Comparison of ENCODE assay signal across 29 cellular contexts in the genomic region with DNA sequence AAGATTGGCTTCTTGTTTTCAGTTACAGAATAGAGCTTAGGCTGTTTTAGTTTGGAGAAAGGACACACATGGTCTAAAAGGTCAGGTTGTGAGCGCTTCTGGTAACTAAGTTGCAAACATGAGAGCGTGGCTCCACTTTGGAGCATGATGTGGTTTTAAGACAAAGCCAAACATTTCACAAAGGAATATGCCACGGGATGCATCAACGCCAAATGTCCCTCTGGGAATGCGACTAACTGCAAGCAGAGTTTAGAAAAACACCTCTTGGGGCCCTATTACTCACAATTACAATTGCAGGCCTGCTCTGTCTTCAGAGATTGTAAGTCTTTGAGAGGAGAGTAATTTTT. TPM values are rescaled to one million over a fixed set of nuclear protein-coding genes. Genes with fewer than 3 reads are reported as not detected.
A peak's percentile ranks its signal among the peaks of the same experiment; 100 is the strongest.
DNase-seq lines count a peak whose midpoint lies in the region; ATAC-seq and TF ChIP-seq lines count a peak whose summit lies in the region.
"Had no signal": no experiment of that assay in that cellular context is flagged by ENCODE, and none has a peak within 500 bp of the region (broad histone marks: within the 10 kb centered on the region; RNA-seq: fewer than 3 reads in every experiment).

No MANE protein-coding gene starts in this region.

- DNase-seq in GM23338 (ENCODE audit: low spot score), result no peak
- DNase-seq in astrocyte of the cerebellum (ENCODE audit: low read depth), result no peak
- DNase-seq in fibroblast of the aortic adventitia (ENCODE audit: low read depth), result peak; percentile 65
- DNase-seq in skeletal muscle cell (ENCODE audit: low read depth), result peak; percentile 82
- DNase-seq in cerebellar cortex (ENCODE audit: low spot score), result no peak
- no peak for DNase-seq in NCI-H2171 treated with DMSO at 0.1 percent for 48 hours (lab: John Stamatoyannopoulos, UW)
- DNase-seq in activated CD4-positive, alpha-beta memory T cell treated with anti-CD3 and anti-CD28 coated beads, Interleukin-2, amount 10 ng/mL, durations not matched to agents 7 days and 5 days, result no peak
- DNase-seq: activated B cell treated with CpG ODN at 0.5 μM for 24 hours; activated CD4-positive, alpha-beta T cell treated with anti-CD3 and anti-CD28 coated beads, Interleukin-2, amount 50 U/mL, for 1 hour; aorta; COR-L47; GDM1; left colon; NCI-H2029 treated with DMSO at 0.1 percent for 48 hours; NCI-H82; psoas muscle; SJCRH30; stimulated activated CD4-positive, alpha-beta T cell treated with anti-CD3 and anti-CD28 coated beads, Interleukin-1b, Interleukin-23, amount 100 ng/mL, for 48 hours; stomach; transverse colon had no signal

- no peak overlapping the region for H3K27ac ChIP-seq in GM23338 (ENCODE audit: low read depth)
- H3K27ac ChIP-seq: BLaER1 treated with 17β-estradiol and CSF1 and Interleukin-3, amounts not matched to agents 10 nM and 100 nM; hepatocyte; neutrophil; psoas muscle; SJCRH30; stomach; transverse colon had no signal

- H3K4me3 Mint-ChIP-seq in GM23338, result no peak overlapping the region
- no peak overlapping the region for H3K4me3 Mint-ChIP-seq in activated CD4-positive, alpha-beta memory T cell treated with anti-CD3 and anti-CD28 coated beads, Interleukin-2, amount 10 ng/mL, durations not matched to agents 7 days and 5 days
- H3K4me3 Mint-ChIP-seq: activated B cell treated with CpG ODN at 0.5 μM for 24 hours; activated naive CD8-positive, alpha-beta T cell; memory B cell had no signal

- H3K9me2 ChIP-seq in GM23338 (ENCODE audit: insufficient read depth), result 0 out of 2 replicates have a peak, but pooled peaks cover 3% of the 10 kb centered on the region

- no peaks in the 10 kb centered on the region for H4K20me1 ChIP-seq in GM23338 (replicated peaks; ENCODE audit: insufficient read depth)
- H4K20me1 ChIP-seq: BLaER1 treated with 17β-estradiol and CSF1 and Interleukin-3, amounts not matched to agents 10 nM and 100 nM had no signal

- H3K36me3 ChIP-seq in GM23338 (ENCODE audit: insufficient read depth), result no peaks in the 10 kb centered on the region
- H3K36me3 ChIP-seq: BLaER1 treated with 17β-estradiol and CSF1 and Interleukin-3, amounts not matched to agents 10 nM and 100 nM; neutrophil; SJCRH30; stomach had no signal

- H3K4me1 ChIP-seq in GM23338 (ENCODE audit: insufficient read depth), result 0 out of 2 replicates have a peak, but pooled peaks cover 3% of the 10 kb centered on the region
- H3K4me1 ChIP-seq: psoas muscle, SJCRH30, stomach had no signal

- no peaks in the 10 kb centered on the region; the same call in 2 of the 3 replicates for H3K9me3 Mint-ChIP-seq in GM23338
- H3K9me3 Mint-ChIP-seq in activated CD4-positive, alpha-beta memory T cell treated with anti-CD3 and anti-CD28 coated beads, Interleukin-2, amount 10 ng/mL, durations not matched to agents 7 days and 5 days, result no peaks in the 10 kb centered on the region

- CTCF ChIA-PET in activated CD4-positive, alpha-beta memory T cell treated with anti-CD3 and anti-CD28 coated beads, Interleukin-2, amount 10 ng/mL, durations not matched to agents 7 days and 5 days (lab: Charles Lee), result no interaction called here

- no peaks in the 10 kb centered on the region for H3K79me2 ChIP-seq in GM23338 (replicated peaks; ENCODE audit: insufficient read depth)
- H3K79me2 ChIP-seq: hepatocyte had no signal

- no peaks in the 10 kb centered on the region for H3K36me3 Mint-ChIP-seq in GM23338 (ENCODE audit: low read depth)
- peaks cover 10% of the 10 kb centered on the region for H3K36me3 Mint-ChIP-seq in activated CD4-positive, alpha-beta memory T cell treated with anti-CD3 and anti-CD28 coated beads, Interleukin-2, amount 10 ng/mL, durations not matched to agents 7 days and 5 days (ENCODE audit: low read depth)

- H3F3A ChIP-seq in GM23338 (replicated peaks; ENCODE audit: low read depth), result no peaks in the 10 kb centered on the region

- peak overlapping the region; percentile 90 for H2AFZ ChIP-seq in GM23338
- H2AFZ ChIP-seq: hepatocyte had no signal

- H3K4me2 ChIP-seq in GM23338, result no peak overlapping the region
- H3K4me2 ChIP-seq: hepatocyte had no signal

- POLR2A ChIA-PET in activated CD4-positive, alpha-beta memory T cell treated with anti-CD3 and anti-CD28 coated beads, Interleukin-2, amount 10 ng/mL, durations not matched to agents 7 days and 5 days (lab: Charles Lee), result no interaction called here

- in situ Hi-C loops in astrocyte of the cerebellum (cut with HindIII; ENCODE audit: low sequenced_read_pairs), result no loop called here

- no peak overlapping the region for H3K4me3 ChIP-seq in GM23338
- no peak overlapping the region for H3K4me3 ChIP-seq in astrocyte of the cerebellum (ENCODE audit: low read depth, low read length)
- H3K4me3 ChIP-seq in fibroblast of the aortic adventitia (ENCODE audit: low read depth, low read length), result no peak overlapping the region
- no peak overlapping the region for H3K4me3 ChIP-seq in skeletal muscle cell (ENCODE audit: low read depth, low read length)
- H3K4me3 ChIP-seq: BLaER1 treated with 17β-estradiol and CSF1 and Interleukin-3, amounts not matched to agents 10 nM and 100 nM; hepatocyte; K562; psoas muscle; SJCRH30; stomach; transverse colon had no signal

- H3K27ac Mint-ChIP-seq in GM23338, result no peak overlapping the region
- no peak overlapping the region for H3K27ac Mint-ChIP-seq in activated CD4-positive, alpha-beta memory T cell treated with anti-CD3 and anti-CD28 coated beads, Interleukin-2, amount 10 ng/mL, durations not matched to agents 7 days and 5 days
- H3K27ac Mint-ChIP-seq: activated B cell treated with CpG ODN at 0.5 μM for 24 hours; activated naive CD8-positive, alpha-beta T cell; activated T-helper 2 cell treated with anti-CD3 and anti-CD28 coated beads, Interferon-gamma antibody, Interleukin-2, Interleukin-4, amounts not matched to agents 10 μg/mL and 5 μg/mL and 100 μg/mL, durations not matched to agents 14 hours and 24 hours and 36 hours; memory B cell had no signal

- ATAC-seq in GM23338, result no peak
- ATAC-seq: K562 had no signal

- H3K4me1 Mint-ChIP-seq in GM23338, result peaks cover 5% of the 10 kb centered on the region
- H3K4me1 Mint-ChIP-seq in activated CD4-positive, alpha-beta memory T cell treated with anti-CD3 and anti-CD28 coated beads, Interleukin-2, amount 10 ng/mL, durations not matched to agents 7 days and 5 days, result peaks cover 20% of the 10 kb centered on the region

- H3K27me3 ChIP-seq in GM23338 (ENCODE audit: insufficient read depth), result no peaks in the 10 kb centered on the region
- H3K27me3 ChIP-seq: BLaER1 treated with 17β-estradiol and CSF1 and Interleukin-3, amounts not matched to agents 10 nM and 100 nM; hepatocyte; transverse colon had no signal

- peaks cover 2% of the 10 kb centered on the region for H3K27me3 Mint-ChIP-seq in GM23338 (ENCODE audit: insufficient read depth, low read depth, poor library complexity)
- peaks cover 78% of the 10 kb centered on the region for H3K27me3 Mint-ChIP-seq in activated CD4-positive, alpha-beta memory T cell treated with anti-CD3 and anti-CD28 coated beads, Interleukin-2, amount 10 ng/mL, durations not matched to agents 7 days and 5 days

- TF ChIP-seq CTCF in GM23338 (conservative IDR thresholded peaks at IDR 0.05; ENCODE audit: low read depth in 2 of 2) (no peak), astrocyte of the cerebellum (IDR thresholded peaks at IDR 0.05; ENCODE audit: low read depth, low read length, missing control alignments) (peak; percentile 0), fibroblast of the aortic adventitia (IDR thresholded peaks at IDR 0.05; ENCODE audit: insufficient read depth, low read length) (no peak)

TF ChIP-seq in GM23338, 12 proteins besides CTCF, POLR2A, EP300 and RAD21 (continues in another document):
- TF ChIP-seq ZNF114 (CRISPR knock-in tag; IDR thresholded peaks at IDR 0.05) (no peak), NANOG (IDR thresholded peaks at IDR 0.05; ENCODE audit: borderline replicate concordance) (no peak)

RNA-seq across cellular contexts. Expression of a gene that starts 25.4 kb away (rescaled TPM):
- total RNA-seq in GM23338 (2014; rRNA removed; shearing (Covaris generic)), result not detected in 2 replicates
- polyA plus RNA-seq in GM23338 (2016; fragmentation: Nextera tagmentation; extraction: Ambion mirVana), result not detected in 2 replicates
- total RNA-seq in fibroblast of the aortic adventitia (ENCODE audit: low replicate concordance), result 0.18 TPM in 1 of 2 replicates, not detected in the other
- under 1 TPM; 0.13 to 0.18 TPM for total RNA-seq in activated CD4-positive, alpha-beta memory T cell treated with anti-CD3 and anti-CD28 coated beads, Interleukin-2, amount 10 ng/mL, durations not matched to agents 7 days and 5 days
- total RNA-seq: endothelial cell of umbilical vein, K562, MCF 10A had no signal

RNA-seq across cellular contexts. Expression of a gene that starts 34.6 kb away (rescaled TPM):
- 56.0 and 82.8 TPM in 2 replicates for total RNA-seq in GM23338 (2014; rRNA removed; shearing (Covaris generic))
- 84.4 and 97.2 TPM in 2 replicates for polyA plus RNA-seq in GM23338 (2016; fragmentation: Nextera tagmentation; extraction: Ambion mirVana)
- 37.7 and 176 TPM in 2 replicates for total RNA-seq in fibroblast of the aortic adventitia (ENCODE audit: low replicate concordance)
- 10 to 100 TPM; 40.8 to 43.3 TPM for total RNA-seq in activated CD4-positive, alpha-beta memory T cell treated with anti-CD3 and anti-CD28 coated beads, Interleukin-2, amount 10 ng/mL, durations not matched to agents 7 days and 5 days

Comparison
In these comparisons a context has a peak if more than half of its experiments do, and no peak if none do; other contexts are left out.
1. DNase-seq: peak in fibroblast of the aortic adventitia (single experiment) and skeletal muscle cell (single experiment); none in GM23338 (single experiment), astrocyte of the cerebellum (single experiment), cerebellar cortex (single experiment), NCI-H2171 treated with DMSO at 0.1 percent for 48 hours (single experiment) and activated CD4-positive, alpha-beta memory T cell treated with anti-CD3 and anti-CD28 coated beads, Interleukin-2, amount 10 ng/mL, durations not matched to agents 7 days and 5 days (single experiment).